In the genomic region with DNA sequence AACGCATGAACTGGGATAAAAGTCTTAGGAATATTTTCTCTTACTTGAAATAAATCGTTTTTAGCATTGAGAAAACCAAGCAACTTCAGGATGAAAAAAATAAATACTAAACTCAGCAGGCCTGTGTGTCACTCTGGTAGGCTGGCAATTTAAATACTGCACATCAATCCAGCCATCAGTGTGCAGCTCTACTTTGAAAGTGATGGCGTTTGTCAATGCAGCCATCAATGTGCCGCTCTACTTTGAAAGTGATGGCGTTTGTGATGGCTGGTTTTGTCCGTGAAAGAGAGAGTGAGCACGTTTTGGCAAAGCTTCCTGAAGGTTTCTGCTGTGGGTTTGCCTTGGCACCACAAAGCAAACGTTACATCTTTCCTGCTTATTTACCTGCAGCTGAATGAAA, we compare ENCODE assay signal across 34 cellular contexts.
"Had no signal": no experiment of that assay in that cellular context is flagged by ENCODE, and none has a peak within 500 bp of the region (broad histone marks: within the 10 kb centered on the region; RNA-seq: fewer than 3 reads in every experiment).

No MANE protein-coding gene starts in this region.

- H3K9ac ChIP-seq: KMS-11 had no signal

- DNase-seq: Karpas-422, Kasumi-1, KG1, MG63, MM.1S, MV-4-11, NCI-H1048, NCI-H1092, NCI-H1092 treated with DMSO at 0.1 percent for 48 hours, NCI-H1105, NCI-H1105 treated with DMSO at 0.1 percent for 48 hours, NCI-H1417, NCI-H1417 treated with DMSO at 0.1 percent for 48 hours, NCI-H1436, NCI-H1436 treated with DMSO at 0.1 percent for 48 hours, NCI-H146, NCI-H1694, NCI-H1694 treated with DMSO at 0.1 percent for 48 hours, NCI-H187, NCI-H187 treated with DMSO at 0.1 percent for 48 hours, NCI-H1930, NCI-H2029, NCI-H2029 treated with DMSO at 0.1 percent for 48 hours, NCI-H2081, NCI-H2081 treated with DMSO at 0.1 percent for 48 hours, NCI-H2107, NCI-H2171, NCI-H2171 treated with DMSO at 0.1 percent for 48 hours, NCI-H2227 treated with DMSO at 0.1 percent for 48 hours, NCI-H226, NCI-H345, NCI-H446, NCI-H446 treated with DMSO at 0.1 percent for 48 hours had no signal

- H3K4me3 ChIP-seq: MG63 had no signal

- H3K36me3 ChIP-seq: MG63 had no signal

- H3K27me3 ChIP-seq: MG63 had no signal

- H3K4me2 ChIP-seq: KMS-11 had no signal

- H3K9me3 ChIP-seq: MG63 had no signal

- H3K27ac ChIP-seq: KMS-11 had no signal
